ENCODE assay signal across 1 cellular context in the genomic region with DNA sequence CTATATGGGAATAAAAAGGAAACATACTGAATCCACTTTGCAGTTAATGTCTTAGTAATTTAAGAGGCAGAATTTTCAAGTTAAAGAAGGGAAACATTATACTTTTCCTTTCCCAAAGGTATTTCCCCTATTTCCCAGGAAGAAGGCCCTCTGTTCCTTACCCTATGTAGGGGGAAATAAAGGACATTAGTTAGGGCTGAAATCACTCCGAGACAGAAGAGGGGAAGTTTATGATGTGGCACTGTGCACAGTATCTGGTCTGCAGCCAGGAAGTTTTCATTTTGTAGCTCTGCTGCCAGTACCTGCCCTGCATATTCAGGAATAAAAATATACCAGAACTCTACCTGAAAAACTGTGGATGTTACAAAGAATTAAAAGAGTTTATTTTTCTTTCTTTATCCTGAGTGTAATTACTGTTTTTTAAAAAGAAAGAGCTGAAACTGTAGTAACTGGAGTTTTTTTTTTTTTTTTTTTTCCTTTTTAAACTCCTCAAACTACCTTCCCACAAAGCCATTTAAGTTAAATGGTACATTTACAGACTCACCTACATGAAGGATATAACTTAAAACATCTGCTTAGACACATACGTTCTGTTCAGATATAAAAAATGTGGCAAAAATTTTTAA.
TF ChIP-seq lines count a peak whose summit lies in the region.

No MANE protein-coding gene starts in this region.

TF ChIP-seq in GM12878, 131 proteins besides CTCF, POLR2A, EP300 and RAD21 (continued from another document):
- TF ChIP-seq, protein P1, sequence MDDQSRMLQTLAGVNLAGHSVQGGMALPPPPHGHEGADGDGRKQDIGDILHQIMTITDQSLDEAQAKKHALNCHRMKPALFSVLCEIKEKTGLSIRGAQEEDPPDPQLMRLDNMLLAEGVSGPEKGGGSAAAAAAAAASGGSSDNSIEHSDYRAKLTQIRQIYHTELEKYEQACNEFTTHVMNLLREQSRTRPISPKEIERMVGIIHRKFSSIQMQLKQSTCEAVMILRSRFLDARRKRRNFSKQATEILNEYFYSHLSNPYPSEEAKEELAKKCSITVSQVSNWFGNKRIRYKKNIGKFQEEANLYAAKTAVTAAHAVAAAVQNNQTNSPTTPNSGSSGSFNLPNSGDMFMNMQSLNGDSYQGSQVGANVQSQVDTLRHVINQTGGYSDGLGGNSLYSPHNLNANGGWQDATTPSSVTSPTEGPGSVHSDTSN (IDR thresholded peaks at IDR 0.05; ENCODE audit: insufficient replicate concordance, low read depth, low read length): no peak
- TF ChIP-seq KDM1A (IDR thresholded peaks at IDR 0.05; ENCODE audit: borderline replicate concordance): no peak
- TF ChIP-seq ATF3 (IDR thresholded peaks at IDR 0.05; ENCODE audit: borderline replicate concordance, extremely low read depth, low read depth, low read length): no peak
- TF ChIP-seq RB1 (IDR thresholded peaks at IDR 0.05; ENCODE audit: borderline replicate concordance): no peak
- no peak for TF ChIP-seq ZZZ3 (IDR thresholded peaks at IDR 0.05; ENCODE audit: control insufficient read depth, insufficient read length, low read depth)
- no peak for TF ChIP-seq MEF2B (IDR thresholded peaks at IDR 0.05; ENCODE audit: partially characterized antibody, poor library complexity, severe bottlenecking)
- no peak for TF ChIP-seq BCL11A (IDR thresholded peaks at IDR 0.05; ENCODE audit: low read depth, low read length)
- no peak for TF ChIP-seq MTA3 (IDR thresholded peaks at IDR 0.05; ENCODE audit: borderline replicate concordance, low read length)
- TF ChIP-seq FOXK2 (IDR thresholded peaks at IDR 0.05): no peak
- TF ChIP-seq GATAD2B (conservative IDR thresholded peaks at IDR 0.05; ENCODE audit: low read depth): no peak
- TF ChIP-seq SREBF1 (IDR thresholded peaks at IDR 0.05; ENCODE audit: low read length): no peak
- TF ChIP-seq REST (IDR thresholded peaks at IDR 0.05; ENCODE audit: low read depth, low read length): no peak
- no peak for TF ChIP-seq SIN3A (IDR thresholded peaks at IDR 0.05; ENCODE audit: low read depth, low read length)
